1 cellular context compared by ENCODE assay signal in genomic region chr15:50138391-50138790, GRCh38.
TF ChIP-seq lines count a peak whose summit lies in the region.

No MANE protein-coding gene starts in this region.

TF ChIP-seq in SK-N-SH, 30 proteins besides CTCF, POLR2A, EP300 and RAD21 (continued from another document):
- TF ChIP-seq USF1 (IDR thresholded peaks at IDR 0.05; ENCODE audit: borderline replicate concordance, low read depth) = no peak
- TF ChIP-seq EZH2phosphoT487 (IDR thresholded peaks at IDR 0.05; ENCODE audit: borderline replicate concordance, low read depth) = no peak
- TF ChIP-seq FOSL2 (IDR thresholded peaks at IDR 0.05; ENCODE audit: borderline replicate concordance, low read depth) = no peak
- no peak for TF ChIP-seq TAF1 (IDR thresholded peaks at IDR 0.05; ENCODE audit: borderline replicate concordance, low read depth, low read length)
- TF ChIP-seq SMC3 (IDR thresholded peaks at IDR 0.05; ENCODE audit: low read depth, low read length) = no peak
